Comparison of ENCODE assay signal across 12 cellular contexts in the genomic region with DNA sequence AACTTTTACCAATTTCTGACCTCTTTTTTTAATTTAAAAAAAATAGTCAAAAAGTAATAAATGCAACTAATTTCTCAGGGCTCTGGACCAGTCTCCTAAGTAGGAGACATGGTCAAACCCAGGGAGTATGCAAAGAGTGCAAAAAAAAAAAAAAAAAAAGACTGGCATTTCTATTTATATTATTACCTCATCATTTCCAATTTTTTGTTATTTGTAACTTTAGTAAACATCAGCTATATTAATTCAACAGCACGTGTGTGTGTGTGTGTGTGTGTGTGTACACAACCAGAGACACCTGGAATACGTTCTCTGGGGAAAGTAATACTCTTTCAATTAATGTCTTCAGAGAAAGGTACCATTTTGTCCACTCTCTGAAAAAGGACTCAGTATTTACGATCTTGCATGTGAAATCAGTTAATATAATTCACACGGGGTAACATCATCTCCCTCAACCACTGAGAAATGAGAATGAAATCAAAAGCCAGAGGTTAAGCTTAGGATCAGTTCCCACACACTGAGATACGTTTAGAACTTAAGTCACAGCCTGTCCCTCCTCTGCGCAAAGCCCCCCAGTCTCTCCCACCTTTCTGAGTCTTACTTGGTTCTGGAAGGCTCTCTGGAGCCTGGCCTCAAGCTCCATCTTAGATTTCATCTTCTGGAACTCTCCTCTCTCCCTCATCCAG. TPM values are rescaled to one million over a fixed set of nuclear protein-coding genes. Genes with fewer than 3 reads are reported as not detected.
DNase-seq lines count a peak whose midpoint lies in the region; ATAC-seq and TF ChIP-seq lines count a peak whose summit lies in the region.
"Had no signal": no experiment of that assay in that cellular context is flagged by ENCODE, and none has a peak within 500 bp of the region (broad histone marks: within the 10 kb centered on the region; RNA-seq: fewer than 3 reads in every experiment).

No MANE protein-coding gene starts in this region.

- peak overlapping the region; percentile 78 to 94 (median 87) for H3K4me3 Mint-ChIP-seq in IgD-negative memory B cell
- no peak overlapping the region for H3K4me3 Mint-ChIP-seq in naive thymus-derived CD4-positive, alpha-beta T cell
- H3K4me3 Mint-ChIP-seq: dendritic cell treated with granulocyte-macrophage colony-stimulating factor and Interleukin-4, amounts not matched to agents 40 ng/mL and 50 ng/mL, for 4 days had no signal

- TF ChIP-seq POLR2A in body of pancreas (IDR thresholded peaks at IDR 0.05): no peak

- DNase-seq in naive thymus-derived CD4-positive, alpha-beta T cell: no peak
- no peak for DNase-seq in LoVo (ENCODE audit: low spot score)
- no peak for DNase-seq in body of pancreas
- DNase-seq in RPMI8226: no peak
- DNase-seq: foreskin melanocyte, NCI-H1048, spleen had no signal

- 75 to 78% methylated on average over 6 of the region's 6 CpGs for WGBS in body of pancreas, 2 donors

- H3K4me3 ChIP-seq in HEK293 (ENCODE audit: low read depth, low read length) (no peak overlapping the region), body of pancreas (no peak overlapping the region)
- no peak overlapping the region for H3K4me3 ChIP-seq in naive thymus-derived CD4-positive, alpha-beta T cell (ENCODE audit: low read length)

- H3K9me3 ChIP-seq in HEK293 (ENCODE audit: control insufficient read depth, insufficient read depth, low read depth, low read length): no peaks in the 10 kb centered on the region
- no peaks in the 10 kb centered on the region for H3K9me3 ChIP-seq in naive thymus-derived CD4-positive, alpha-beta T cell (ENCODE audit: control insufficient read depth in 2 of 3, low read length in 3 of 3)
- no peaks in the 10 kb centered on the region for H3K9me3 ChIP-seq in body of pancreas
- H3K9me3 ChIP-seq: spleen had no signal

- POLR2A ChIA-PET in HEK293 (lab: Yijun Ruan, JAX): interaction anchor here (0.6 to 0.7 kb wide), 2 partner anchors 99 to 515 kb away, joined by 3 to 4 read pairs; no protein-coding TSS in a partner anchor
- POLR2A ChIA-PET in naive thymus-derived CD4-positive, alpha-beta T cell (lab: Charles Lee): no interaction called here

- no peaks in the 10 kb centered on the region for H3K27me3 ChIP-seq in naive thymus-derived CD4-positive, alpha-beta T cell (ENCODE audit: control insufficient read depth in 2 of 2, insufficient read depth in 2 of 2, low read length in 2 of 2)
- no peaks in the 10 kb centered on the region for H3K27me3 ChIP-seq in body of pancreas
- H3K27me3 ChIP-seq: spleen had no signal

- no peaks in the 10 kb centered on the region; a peak in 1 of 3 replicates for H3K36me3 ChIP-seq in HEK293 (ENCODE audit: control insufficient read depth in 2 of 2, insufficient read depth in 1 of 2, low read length in 2 of 2)
- H3K36me3 ChIP-seq in naive thymus-derived CD4-positive, alpha-beta T cell (ENCODE audit: control insufficient read depth in 2 of 3, insufficient read depth in 3 of 3, low read length in 3 of 3): no peaks in the 10 kb centered on the region
- H3K36me3 ChIP-seq in body of pancreas (replicated peaks in 1 of 2; ENCODE audit: insufficient read depth in 1 of 2, low read depth in 2 of 2): no peaks in the 10 kb centered on the region
- H3K36me3 ChIP-seq: spleen had no signal

- ATAC-seq in GM18868 (IDR thresholded peaks at IDR 0.05; ENCODE audit: unreplicated experiment) (peak; percentile 35), body of pancreas (no peak)
- no peak for ATAC-seq in naive thymus-derived CD4-positive, alpha-beta T cell

- H3K4me1 ChIP-seq in HEK293 (ENCODE audit: control insufficient read depth, insufficient read depth, low read length) (peaks cover 40% of the 10 kb centered on the region), body of pancreas (peaks cover 53% of the 10 kb centered on the region)
- H3K4me1 ChIP-seq in naive thymus-derived CD4-positive, alpha-beta T cell (ENCODE audit: control insufficient read depth in 2 of 2, insufficient read depth in 2 of 2, low read length in 2 of 2): no peaks in the 10 kb centered on the region

- TF ChIP-seq CTCF in HEK293 (tag by site-specific recombination; IDR thresholded peaks at IDR 0.05): no peak
- peak in 1 of 7 experiments; percentile 5 for TF ChIP-seq CTCF in body of pancreas (IDR thresholded peaks at IDR 0.05)

- peaks cover 16 to 25% (median 18%) of the 10 kb centered on the region in 3 donors for H3K4me1 Mint-ChIP-seq in IgD-negative memory B cell
- H3K4me1 Mint-ChIP-seq in naive thymus-derived CD4-positive, alpha-beta T cell: no peaks in the 10 kb centered on the region

- peaks cover 2% of the 10 kb centered on the region for H3K36me3 Mint-ChIP-seq in IgD-negative memory B cell
- H3K36me3 Mint-ChIP-seq in naive thymus-derived CD4-positive, alpha-beta T cell: peaks cover 0 to 3% (median 0%) of the 10 kb centered on the region in 5 donors

- no peaks in the 10 kb centered on the region for H3K27me3 Mint-ChIP-seq in IgD-negative memory B cell
- peaks cover 0 to 11% (median 8%) of the 10 kb centered on the region in 5 donors for H3K27me3 Mint-ChIP-seq in naive thymus-derived CD4-positive, alpha-beta T cell
- H3K27me3 Mint-ChIP-seq: dendritic cell treated with granulocyte-macrophage colony-stimulating factor and Interleukin-4, amounts not matched to agents 40 ng/mL and 50 ng/mL, for 4 days had no signal

- intact Hi-C loops in naive thymus-derived CD4-positive, alpha-beta T cell (cut with micrococcal nuclease): no loop called here
- intact Hi-C loops in body of pancreas (cut with DNase I): no loop called here

- no peaks in the 10 kb centered on the region for H3K9me3 Mint-ChIP-seq in IgD-negative memory B cell
- peaks cover 0 to 20% (median 0%) of the 10 kb centered on the region in 11 donors for H3K9me3 Mint-ChIP-seq in naive thymus-derived CD4-positive, alpha-beta T cell
- H3K9me3 Mint-ChIP-seq: dendritic cell treated with granulocyte-macrophage colony-stimulating factor and Interleukin-4, amounts not matched to agents 40 ng/mL and 50 ng/mL, for 4 days had no signal

- no peak overlapping the region for H3K27ac ChIP-seq in HEK293 (ENCODE audit: extremely low read depth, low read depth, low read length)
- no peak overlapping the region for H3K27ac ChIP-seq in naive thymus-derived CD4-positive, alpha-beta T cell (ENCODE audit: low read depth, low read length)
- H3K27ac ChIP-seq in body of pancreas: no peak overlapping the region

- peak overlapping the region; percentile 13 to 75 (median 58) for H3K27ac Mint-ChIP-seq in IgD-negative memory B cell
- H3K27ac Mint-ChIP-seq in naive thymus-derived CD4-positive, alpha-beta T cell: no peak overlapping the region
- H3K27ac Mint-ChIP-seq: dendritic cell treated with granulocyte-macrophage colony-stimulating factor and Interleukin-4, amounts not matched to agents 40 ng/mL and 50 ng/mL, for 4 days had no signal

- CTCF ChIA-PET in HEK293 (lab: Yijun Ruan, JAX): interaction anchor here (0.6 kb wide), 1 partner anchor 322 kb away, joined by 3 read pairs; no protein-coding TSS in a partner anchor
- CTCF ChIA-PET in naive thymus-derived CD4-positive, alpha-beta T cell (lab: Charles Lee): interaction anchor here (0.6 kb wide), 1 partner anchor 606 kb away, joined by 3 read pairs; no protein-coding TSS in a partner anchor

TF ChIP-seq in HEK293, 187 proteins besides CTCF, POLR2A, EP300 and RAD21 (continues in another document):
- TF ChIP-seq ZNF664 (tag by site-specific recombination; IDR thresholded peaks at IDR 0.05): 0 out of 2 replicates have a peak, but pooled peaks have one; percentile 25
- TF ChIP-seq, protein P1, sequence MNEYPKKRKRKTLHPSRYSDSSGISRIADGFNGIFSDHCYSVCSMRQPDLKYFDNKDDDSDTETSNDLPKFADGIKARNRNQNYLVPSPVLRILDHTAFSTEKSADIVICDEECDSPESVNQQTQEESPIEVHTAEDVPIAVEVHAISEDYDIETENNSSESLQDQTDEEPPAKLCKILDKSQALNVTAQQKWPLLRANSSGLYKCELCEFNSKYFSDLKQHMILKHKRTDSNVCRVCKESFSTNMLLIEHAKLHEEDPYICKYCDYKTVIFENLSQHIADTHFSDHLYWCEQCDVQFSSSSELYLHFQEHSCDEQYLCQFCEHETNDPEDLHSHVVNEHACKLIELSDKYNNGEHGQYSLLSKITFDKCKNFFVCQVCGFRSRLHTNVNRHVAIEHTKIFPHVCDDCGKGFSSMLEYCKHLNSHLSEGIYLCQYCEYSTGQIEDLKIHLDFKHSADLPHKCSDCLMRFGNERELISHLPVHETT (tag by site-specific recombination; IDR thresholded peaks at IDR 0.05): no peak
- TF ChIP-seq, protein P2, sequence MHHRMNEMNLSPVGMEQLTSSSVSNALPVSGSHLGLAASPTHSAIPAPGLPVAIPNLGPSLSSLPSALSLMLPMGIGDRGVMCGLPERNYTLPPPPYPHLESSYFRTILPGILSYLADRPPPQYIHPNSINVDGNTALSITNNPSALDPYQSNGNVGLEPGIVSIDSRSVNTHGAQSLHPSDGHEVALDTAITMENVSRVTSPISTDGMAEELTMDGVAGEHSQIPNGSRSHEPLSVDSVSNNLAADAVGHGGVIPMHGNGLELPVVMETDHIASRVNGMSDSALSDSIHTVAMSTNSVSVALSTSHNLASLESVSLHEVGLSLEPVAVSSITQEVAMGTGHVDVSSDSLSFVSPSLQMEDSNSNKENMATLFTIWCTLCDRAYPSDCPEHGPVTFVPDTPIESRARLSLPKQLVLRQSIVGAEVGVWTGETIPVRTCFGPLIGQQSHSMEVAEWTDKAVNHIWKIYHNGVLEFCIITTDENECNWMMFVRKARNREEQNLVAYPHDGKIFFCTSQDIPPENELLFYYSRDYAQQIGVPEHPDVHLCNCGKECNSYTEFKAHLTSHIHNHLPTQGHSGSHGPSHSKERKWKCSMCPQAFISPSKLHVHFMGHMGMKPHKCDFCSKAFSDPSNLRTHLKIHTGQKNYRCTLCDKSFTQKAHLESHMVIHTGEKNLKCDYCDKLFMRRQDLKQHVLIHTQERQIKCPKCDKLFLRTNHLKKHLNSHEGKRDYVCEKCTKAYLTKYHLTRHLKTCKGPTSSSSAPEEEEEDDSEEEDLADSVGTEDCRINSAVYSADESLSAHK (tag by site-specific recombination; IDR thresholded peaks at IDR 0.05): no peak
- TF ChIP-seq, protein P3, sequence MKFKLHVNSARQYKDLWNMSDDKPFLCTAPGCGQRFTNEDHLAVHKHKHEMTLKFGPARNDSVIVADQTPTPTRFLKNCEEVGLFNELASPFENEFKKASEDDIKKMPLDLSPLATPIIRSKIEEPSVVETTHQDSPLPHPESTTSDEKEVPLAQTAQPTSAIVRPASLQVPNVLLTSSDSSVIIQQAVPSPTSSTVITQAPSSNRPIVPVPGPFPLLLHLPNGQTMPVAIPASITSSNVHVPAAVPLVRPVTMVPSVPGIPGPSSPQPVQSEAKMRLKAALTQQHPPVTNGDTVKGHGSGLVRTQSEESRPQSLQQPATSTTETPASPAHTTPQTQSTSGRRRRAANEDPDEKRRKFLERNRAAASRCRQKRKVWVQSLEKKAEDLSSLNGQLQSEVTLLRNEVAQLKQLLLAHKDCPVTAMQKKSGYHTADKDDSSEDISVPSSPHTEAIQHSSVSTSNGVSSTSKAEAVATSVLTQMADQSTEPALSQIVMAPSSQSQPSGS (tag by site-specific recombination; IDR thresholded peaks at IDR 0.05; ENCODE audit: low read depth): 0 out of 2 replicates have a peak, but pooled peaks have one; percentile 38

RNA-seq across cellular contexts. Expression of gene ZNF608, which starts 21.9 kb away (rescaled TPM):
- 6.4 TPM for polyA plus RNA-seq in IgD-negative memory B cell
- total RNA-seq in naive thymus-derived CD4-positive, alpha-beta T cell: 1 to 10 TPM in 1 of 5 experiments, under 1 TPM in 1, not detected in 3; 0.90 to 1.5 TPM
- not detected for polyA plus RNA-seq in naive thymus-derived CD4-positive, alpha-beta T cell
- total RNA-seq in body of pancreas: 10 to 100 TPM; 30.1 to 33.6 TPM
- total RNA-seq: activated CD8-positive, alpha-beta memory T cell treated with anti-CD3 and anti-CD28 coated beads for 36 hours had no signal

Comparison
In these comparisons a context has a peak if more than half of its experiments do, and no peak if none do; other contexts are left out.
1. H3K27ac Mint-ChIP-seq: peak in IgD-negative memory B cell (3 of 3); none in naive thymus-derived CD4-positive, alpha-beta T cell (0 of 9).
2. H3K4me3 Mint-ChIP-seq: peak in IgD-negative memory B cell (4 of 4); none in naive thymus-derived CD4-positive, alpha-beta T cell (0 of 10).
3. RNA of gene ZNF608, which starts 21.9 kb away (total RNA-seq): 30.1 to 33.6 TPM in body of pancreas; 0.90 to 1.5 TPM in naive thymus-derived CD4-positive, alpha-beta T cell; every median in the first group is over 10 times any median in the second.